In the genomic region with DNA sequence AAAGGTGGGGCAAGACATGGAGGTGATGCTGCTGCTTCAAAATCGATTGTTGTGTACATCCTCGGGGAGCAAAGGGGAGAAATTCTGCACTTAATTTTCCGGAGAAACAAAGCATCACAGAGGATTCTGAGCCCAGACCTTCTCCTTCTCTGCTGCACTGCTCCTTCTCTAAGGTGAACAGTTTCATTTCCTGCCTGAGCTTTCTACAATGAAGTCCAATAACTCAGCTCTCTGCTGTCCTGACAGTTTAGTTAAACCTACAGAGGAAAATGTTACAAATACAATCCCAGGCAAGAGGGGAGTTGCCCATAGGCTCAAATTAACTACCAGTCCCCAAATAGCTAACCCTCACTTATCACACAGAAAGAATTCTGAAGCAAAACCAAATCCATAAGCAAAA, we compare ENCODE assay signal across 16 cellular contexts.
DNase-seq lines count a peak whose midpoint lies in the region; ATAC-seq and TF ChIP-seq lines count a peak whose summit lies in the region.
"Had no signal": no experiment of that assay in that cellular context is flagged by ENCODE, and none has a peak within 500 bp of the region (broad histone marks: within the 10 kb centered on the region; RNA-seq: fewer than 3 reads in every experiment).

No MANE protein-coding gene starts in this region.

- peak overlapping the region; percentile 14 for H3K27ac Mint-ChIP-seq in neural crest cell (ENCODE audit: unreplicated experiment)
- H3K27ac Mint-ChIP-seq: T-helper 1 cell treated with Interleukin-12 subunit alpha and Interleukin-12 subunit beta and Interleukin-4 antibody, amounts not matched to agents 30 μg/mL and 1 μg/mL, for 36 hours had no signal

- ATAC-seq in GM18868 (IDR thresholded peaks at IDR 0.05; ENCODE audit: unreplicated experiment): peak; percentile 57
- ATAC-seq in GM21529 (IDR thresholded peaks at IDR 0.05; ENCODE audit: unreplicated experiment): peak; percentile 59
- ATAC-seq: HepG2; naive thymus-derived CD8-positive, alpha-beta T cell had no signal

- TF ChIP-seq CTCF in neural crest cell (conservative IDR thresholded peaks at IDR 0.05): no peak

- peaks cover 79% of the 10 kb centered on the region for H3K4me1 Mint-ChIP-seq in neural crest cell

- peaks cover 2% of the 10 kb centered on the region for H3K36me3 Mint-ChIP-seq in neural crest cell (ENCODE audit: low read depth)
- H3K36me3 Mint-ChIP-seq: naive thymus-derived CD8-positive, alpha-beta T cell had no signal

- no peaks in the 10 kb centered on the region for H3K9me3 Mint-ChIP-seq in neural crest cell
- H3K9me3 Mint-ChIP-seq: naive thymus-derived CD8-positive, alpha-beta T cell; T-helper 1 cell treated with Interleukin-12 subunit alpha and Interleukin-12 subunit beta and Interleukin-4 antibody, amounts not matched to agents 30 μg/mL and 1 μg/mL, for 36 hours had no signal

- H3K4me3 Mint-ChIP-seq in neural crest cell: no peak overlapping the region
- H3K4me3 Mint-ChIP-seq: naive thymus-derived CD8-positive, alpha-beta T cell; T-helper 1 cell treated with Interleukin-12 subunit alpha and Interleukin-12 subunit beta and Interleukin-4 antibody, amounts not matched to agents 30 μg/mL and 1 μg/mL, for 36 hours had no signal

- H3K27me3 Mint-ChIP-seq in neural crest cell (ENCODE audit: low read depth): no peaks in the 10 kb centered on the region

- DNase-seq in RPMI8226 (peak; percentile 36), neural crest cell (ENCODE audit: low read depth, low spot score) (no peak), NCI-H1694 (lab: John Stamatoyannopoulos, UW) (no peak), iPS-NIHi7 (ENCODE audit: extremely low spot score) (no peak), posterior cingulate gyrus (no peak)
- DNase-seq: activated gamma-delta T cell; HCEC 1CT; naive thymus-derived CD8-positive, alpha-beta T cell; NCI-H1417 treated with DMSO at 0.1 percent for 48 hours; NCI-H510A; Peyer's patch; substantia nigra had no signal

- intact Hi-C loops in posterior cingulate gyrus (cut with DNase I): no loop called here
